ENCODE assay signal across 8 cellular contexts in genomic region chr7:16645593-16646426, GRCh38. TPM values are rescaled to one million over a fixed set of nuclear protein-coding genes. Genes with fewer than 3 reads are reported as not detected.
DNase-seq lines count a peak whose midpoint lies in the region; ATAC-seq and TF ChIP-seq lines count a peak whose summit lies in the region.

Gene ANKMY2 (minus strand): TSS chr7:16645754. CDS start chr7:16645573, 181 bp downstream.
Gene BZW2 (plus strand): TSS chr7:16646181. CDS start chr7:16665444, 19,263 bp downstream.

- H3K4me1 ChIP-seq in adipocyte (ENCODE audit: control insufficient read depth, insufficient read depth, low read length) (peaks cover 23% of the 10 kb centered on the region), parathyroid adenoma (no peaks in the 10 kb centered on the region), tibial artery (peaks cover 0 to 52% (median 19%) of the 10 kb centered on the region in 4 donors)

- peak within 1 kb of the TSS; percentile 91 for H2AFZ ChIP-seq in parathyroid adenoma

- peak within 1 kb of the TSS; percentile 83 for H3K4me2 ChIP-seq in parathyroid adenoma (ENCODE audit: low read length)

- H3K79me2 ChIP-seq in parathyroid adenoma, result peaks cover 19% of the 10 kb centered on the region

- no peaks in the 10 kb centered on the region for H3K36me3 ChIP-seq in adipocyte (ENCODE audit: control insufficient read depth, insufficient read depth, low read length, severe bottlenecking)
- H3K36me3 ChIP-seq in parathyroid adenoma (ENCODE audit: control insufficient read depth, insufficient read depth, low read length), result no peaks in the 10 kb centered on the region
- no peaks in the 10 kb centered on the region for H3K36me3 ChIP-seq in tibial artery

- H3K4me3 ChIP-seq in GM12865 (ENCODE audit: low read depth, low read length), result peak within 1 kb of the TSS; percentile 89
- peak within 1 kb of the TSS; percentile 88 for H3K4me3 ChIP-seq in adipocyte (ENCODE audit: low read length)
- peak within 1 kb of the TSS; percentile 83 for H3K4me3 ChIP-seq in parathyroid adenoma (ENCODE audit: low read depth, low read length)
- peak within 1 kb of the TSS; percentile 93 to 95 for H3K4me3 ChIP-seq in tibial artery

- intact Hi-C loops in cardiac septum (cut with DNase I), result loop anchor here (10.0 kb wide), 1 partner anchor 649 kb away; the partner anchor contains the start of gene AHR
- intact Hi-C loops in tibial artery (cut with DNase I; ENCODE audit: low total_unique reads), result no loop called here

- H3K27ac ChIP-seq in parathyroid adenoma (peak within 1 kb of the TSS; percentile 95), tibial artery (peak within 1 kb of the TSS; percentile 89 to 95)

- TF ChIP-seq CTCF in GM12865 (IDR thresholded peaks at IDR 0.05; ENCODE audit: insufficient read depth, low read depth, low read length, missing control alignments) (no peak), parathyroid adenoma (IDR thresholded peaks at IDR 0.05) (peak; percentile 33), tibial artery (IDR thresholded peaks at IDR 0.05) (peak in 1 of 2 experiments; percentile 8)

- H3K27me3 ChIP-seq in adipocyte (replicated peaks; ENCODE audit: control insufficient read depth, insufficient read depth, low read length) (no peaks in the 10 kb centered on the region), parathyroid adenoma (ENCODE audit: control insufficient read depth, insufficient read depth, low read length) (no peaks in the 10 kb centered on the region), tibial artery (no peaks in the 10 kb centered on the region)

- peak within 1 kb of the TSS; percentile 88 for H3K9ac ChIP-seq in adipocyte (ENCODE audit: low read length)
- no peak within 1 kb of the TSS for H3K9ac ChIP-seq in parathyroid adenoma

- H3K9me3 ChIP-seq in adipocyte (ENCODE audit: control insufficient read depth, low read length), result no peaks in the 10 kb centered on the region
- no peaks in the 10 kb centered on the region for H3K9me3 ChIP-seq in parathyroid adenoma (ENCODE audit: control insufficient read depth, low read length)
- H3K9me3 ChIP-seq in tibial artery, result no peaks in the 10 kb centered on the region

- ATAC-seq in HG02798 (IDR thresholded peaks at IDR 0.05; ENCODE audit: poor library complexity, unreplicated experiment), result peak; percentile 98

- DNase-seq in GM12865 (ENCODE audit: low read depth) (peak; percentile 96), NCI-H1417 treated with DMSO at 0.1 percent for 48 hours (lab: John Stamatoyannopoulos, UW) (peak; percentile 87), SW 1271 (lab: John Stamatoyannopoulos, UW) (peak; percentile 94 to 95), adipocyte (ENCODE audit: low read depth) (peak; percentile 98), cardiac septum (ENCODE audit: low spot score) (peak; percentile 97), tibial artery (peak; percentile 95 to 98)

RNA-seq across cellular contexts. Expression of gene ANKMY2, which starts in this region (rescaled TPM):
- total RNA-seq in cardiac septum, result 36.5 TPM

RNA-seq across cellular contexts. Expression of gene BZW2, which starts in this region (rescaled TPM):
- total RNA-seq in cardiac septum, result 285 TPM

Comparison
In these comparisons a context has a peak if more than half of its experiments do, and no peak if none do; other contexts are left out.
1. Peak in every context shown above with its lines: DNase-seq, ATAC-seq, H3K4me3 ChIP-seq and H3K27ac ChIP-seq.